In the genomic region with DNA sequence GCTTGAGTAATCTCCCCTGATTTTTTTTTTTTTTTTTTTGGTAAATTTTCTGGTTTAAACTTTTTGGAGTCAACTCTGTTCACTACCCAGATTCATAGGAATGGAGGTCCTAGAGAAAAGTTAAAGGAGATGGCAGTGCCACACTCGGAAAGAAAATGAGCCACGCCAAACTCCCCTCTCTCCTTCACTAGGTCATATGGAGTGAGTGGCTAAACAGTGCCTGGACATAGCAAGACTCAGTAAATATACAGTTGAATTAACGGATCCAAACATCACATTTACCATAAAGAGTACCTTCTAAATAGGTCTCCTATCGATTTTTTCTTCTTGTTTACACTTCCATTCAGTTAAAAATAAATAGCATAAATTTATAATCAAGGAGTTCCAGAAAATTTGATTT, we compare ENCODE assay signal across 2 cellular contexts.
TF ChIP-seq lines count a peak whose summit lies in the region.

No MANE protein-coding gene starts in this region.

TF ChIP-seq in HCT116, 20 proteins besides CTCF, POLR2A, EP300 and RAD21:
- TF ChIP-seq ZFX (IDR thresholded peaks at IDR 0.05): no peak
- no peak for TF ChIP-seq ELF1 (IDR thresholded peaks at IDR 0.05; ENCODE audit: borderline replicate concordance, low read depth)
- no peak for TF ChIP-seq SIN3A (IDR thresholded peaks at IDR 0.05; ENCODE audit: low read depth)
- TF ChIP-seq POLR2AphosphoS5 (IDR thresholded peaks at IDR 0.05; ENCODE audit: low read depth, low read length): no peak
- TF ChIP-seq JUND (IDR thresholded peaks at IDR 0.05): no peak
- no peak for TF ChIP-seq SRF (IDR thresholded peaks at IDR 0.05; ENCODE audit: low read depth)
- no peak for TF ChIP-seq EZH2 (IDR thresholded peaks at IDR 0.05)
- TF ChIP-seq CBX3 (IDR thresholded peaks at IDR 0.05; ENCODE audit: low read depth): no peak
- TF ChIP-seq, protein P1, sequence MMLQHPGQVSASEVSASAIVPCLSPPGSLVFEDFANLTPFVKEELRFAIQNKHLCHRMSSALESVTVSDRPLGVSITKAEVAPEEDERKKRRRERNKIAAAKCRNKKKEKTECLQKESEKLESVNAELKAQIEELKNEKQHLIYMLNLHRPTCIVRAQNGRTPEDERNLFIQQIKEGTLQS (IDR thresholded peaks at IDR 0.05): no peak
- no peak for TF ChIP-seq TCF7L2 (IDR thresholded peaks at IDR 0.05; ENCODE audit: borderline replicate concordance, extremely low read depth, insufficient read depth, insufficient read length)
- TF ChIP-seq, protein P2, sequence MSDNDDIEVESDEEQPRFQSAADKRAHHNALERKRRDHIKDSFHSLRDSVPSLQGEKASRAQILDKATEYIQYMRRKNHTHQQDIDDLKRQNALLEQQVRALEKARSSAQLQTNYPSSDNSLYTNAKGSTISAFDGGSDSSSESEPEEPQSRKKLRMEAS (IDR thresholded peaks at IDR 0.05): no peak

TF ChIP-seq in GM12878, 131 proteins besides CTCF, POLR2A, EP300 and RAD21:
- TF ChIP-seq ZNF622 (IDR thresholded peaks at IDR 0.05) (no peak), RELA (IDR thresholded peaks at IDR 0.05; ENCODE audit: borderline replicate concordance, partially characterized antibody) (no peak), MTA3 (IDR thresholded peaks at IDR 0.05; ENCODE audit: borderline replicate concordance, low read length) (no peak), SREBF1 (IDR thresholded peaks at IDR 0.05; ENCODE audit: low read length) (no peak), DPF2 (IDR thresholded peaks at IDR 0.05) (no peak), MEF2A (IDR thresholded peaks at IDR 0.05; ENCODE audit: insufficient read depth, low read depth, low read length) (no peak), SIN3A (IDR thresholded peaks at IDR 0.05; ENCODE audit: low read depth, low read length) (no peak)
- TF ChIP-seq, protein P3, sequence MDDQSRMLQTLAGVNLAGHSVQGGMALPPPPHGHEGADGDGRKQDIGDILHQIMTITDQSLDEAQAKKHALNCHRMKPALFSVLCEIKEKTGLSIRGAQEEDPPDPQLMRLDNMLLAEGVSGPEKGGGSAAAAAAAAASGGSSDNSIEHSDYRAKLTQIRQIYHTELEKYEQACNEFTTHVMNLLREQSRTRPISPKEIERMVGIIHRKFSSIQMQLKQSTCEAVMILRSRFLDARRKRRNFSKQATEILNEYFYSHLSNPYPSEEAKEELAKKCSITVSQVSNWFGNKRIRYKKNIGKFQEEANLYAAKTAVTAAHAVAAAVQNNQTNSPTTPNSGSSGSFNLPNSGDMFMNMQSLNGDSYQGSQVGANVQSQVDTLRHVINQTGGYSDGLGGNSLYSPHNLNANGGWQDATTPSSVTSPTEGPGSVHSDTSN (IDR thresholded peaks at IDR 0.05; ENCODE audit: insufficient replicate concordance, low read depth, low read length): no peak
- TF ChIP-seq, protein P4, sequence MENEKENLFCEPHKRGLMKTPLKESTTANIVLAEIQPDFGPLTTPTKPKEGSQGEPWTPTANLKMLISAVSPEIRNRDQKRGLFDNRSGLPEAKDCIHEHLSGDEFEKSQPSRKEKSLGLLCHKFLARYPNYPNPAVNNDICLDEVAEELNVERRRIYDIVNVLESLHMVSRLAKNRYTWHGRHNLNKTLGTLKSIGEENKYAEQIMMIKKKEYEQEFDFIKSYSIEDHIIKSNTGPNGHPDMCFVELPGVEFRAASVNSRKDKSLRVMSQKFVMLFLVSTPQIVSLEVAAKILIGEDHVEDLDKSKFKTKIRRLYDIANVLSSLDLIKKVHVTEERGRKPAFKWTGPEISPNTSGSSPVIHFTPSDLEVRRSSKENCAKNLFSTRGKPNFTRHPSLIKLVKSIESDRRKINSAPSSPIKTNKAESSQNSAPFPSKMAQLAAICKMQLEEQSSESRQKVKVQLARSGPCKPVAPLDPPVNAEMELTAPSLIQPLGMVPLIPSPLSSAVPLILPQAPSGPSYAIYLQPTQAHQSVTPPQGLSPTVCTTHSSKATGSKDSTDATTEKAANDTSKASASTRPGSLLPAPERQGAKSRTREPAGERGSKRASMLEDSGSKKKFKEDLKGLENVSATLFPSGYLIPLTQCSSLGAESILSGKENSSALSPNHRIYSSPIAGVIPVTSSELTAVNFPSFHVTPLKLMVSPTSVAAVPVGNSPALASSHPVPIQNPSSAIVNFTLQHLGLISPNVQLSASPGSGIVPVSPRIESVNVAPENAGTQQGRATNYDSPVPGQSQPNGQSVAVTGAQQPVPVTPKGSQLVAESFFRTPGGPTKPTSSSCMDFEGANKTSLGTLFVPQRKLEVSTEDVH (IDR thresholded peaks at IDR 0.05; ENCODE audit: low read depth, partially characterized antibody): no peak
